In genomic region chr14:92462568-92462967, GRCh38 we compare ENCODE assay signal across 18 cellular contexts. TPM values are rescaled to one million over a fixed set of nuclear protein-coding genes. Genes with fewer than 3 reads are reported as not detected.
DNase-seq lines count a peak whose midpoint lies in the region; ATAC-seq and TF ChIP-seq lines count a peak whose summit lies in the region.
"Had no signal": no experiment of that assay in that cellular context is flagged by ENCODE, and none has a peak within 500 bp of the region (broad histone marks: within the 10 kb centered on the region; RNA-seq: fewer than 3 reads in every experiment).

No MANE protein-coding gene starts in this region.

- H3K27me3 ChIP-seq in sigmoid colon (no peaks in the 10 kb centered on the region), mesendoderm (ENCODE audit: insufficient read depth, low read length, poor library complexity) (no peaks in the 10 kb centered on the region)
- H3K27me3 ChIP-seq: SJCRH30 had no signal

- TF ChIP-seq POLR2A in sigmoid colon (IDR thresholded peaks at IDR 0.05): no peak

- H3K36me3 Mint-ChIP-seq in CD14-positive monocyte: peaks cover 49 to 72% of the 10 kb centered on the region in 2 donors
- H3K36me3 Mint-ChIP-seq in effector memory CD8-positive, alpha-beta T cell (ENCODE audit: insufficient read depth): no peaks in the 10 kb centered on the region

- TF ChIP-seq CTCF in CD14-positive monocyte (IDR thresholded peaks at IDR 0.05): no peak
- no peak for TF ChIP-seq CTCF in sigmoid colon (IDR thresholded peaks at IDR 0.05)

- WGBS in sigmoid colon, 2 donors: 94 to 96% methylated on average over 4 of the region's 4 CpGs
- no CpG with 5 or more reads among the region's 4 CpGs for WGBS in mesendoderm (ENCODE audit: extremely low coverage, insufficient coverage, low lambda C conversion rate)

- H3K18ac ChIP-seq in mesendoderm (ENCODE audit: low read length): no peak overlapping the region

- H3K4ac ChIP-seq in mesendoderm (ENCODE audit: low read depth, low read length): no peak overlapping the region

- ATAC-seq in effector memory CD8-positive, alpha-beta T cell (replicated peaks): no peak
- ATAC-seq in HG02938 (IDR thresholded peaks at IDR 0.05; ENCODE audit: unreplicated experiment): no peak
- no peak for ATAC-seq in GM18520 (IDR thresholded peaks at IDR 0.05; ENCODE audit: unreplicated experiment)
- ATAC-seq in HG03469 (IDR thresholded peaks at IDR 0.05; ENCODE audit: unreplicated experiment): no peak
- ATAC-seq: Panc1 had no signal

- no peaks in the 10 kb centered on the region for H3K27me3 Mint-ChIP-seq in CD14-positive monocyte (ENCODE audit: low read depth in 3 of 3)
- H3K27me3 Mint-ChIP-seq in effector memory CD8-positive, alpha-beta T cell: no peaks in the 10 kb centered on the region

- DNase-seq in CD14-positive monocyte (ENCODE audit: low spot score): no peak
- no peak for DNase-seq in effector memory CD8-positive, alpha-beta T cell
- peak; percentile 20 for DNase-seq in sigmoid colon
- no peak for DNase-seq in mesendoderm
- DNase-seq: C1 segment of cervical spinal cord, DMS 273 treated with DMSO at 0.1 percent for 48 hours, DND-41, H7, HFFc6, NCI-H1092 treated with DMSO at 0.1 percent for 48 hours, NCI-H146, NCI-H2081 treated with DMSO at 0.1 percent for 48 hours, SJCRH30 had no signal

- H3K4me1 ChIP-seq in sigmoid colon (peaks cover 0 to 4% (median 0%) of the 10 kb centered on the region in 4 donors), mesendoderm (ENCODE audit: control insufficient read depth, low read depth, low read length) (no peaks in the 10 kb centered on the region)
- H3K4me1 ChIP-seq: SJCRH30 had no signal

- H3K9me3 ChIP-seq in KOPT-K1 (ENCODE audit: insufficient read depth, low read length, poor library complexity, severe bottlenecking) (peaks cover 10% of the 10 kb centered on the region), sigmoid colon (peaks cover 0 to 6% (median 2%) of the 10 kb centered on the region in 4 donors)
- H3K9me3 ChIP-seq: SJCRH30 had no signal

- H3K79me1 ChIP-seq in mesendoderm (ENCODE audit: low read length): no peaks in the 10 kb centered on the region

- H3K9ac ChIP-seq in mesendoderm (ENCODE audit: low read length): no peak overlapping the region

- peak overlapping the region; percentile 34 to 94 (median 89) for H3K27ac Mint-ChIP-seq in CD14-positive monocyte
- peak overlapping the region; percentile 96 to 97 for H3K27ac Mint-ChIP-seq in effector memory CD8-positive, alpha-beta T cell
- H3K27ac Mint-ChIP-seq: HFFc6 had no signal

- H3K27ac ChIP-seq in KOPT-K1 (ENCODE audit: low read depth, low read length, poor library complexity, severe bottlenecking): peak overlapping the region; percentile 17
- H3K27ac ChIP-seq in sigmoid colon: no peak overlapping the region
- no peak overlapping the region for H3K27ac ChIP-seq in mesendoderm (ENCODE audit: low read depth, low read length)
- H3K27ac ChIP-seq: SJCRH30 had no signal

- no peak overlapping the region for H2BK5ac ChIP-seq in mesendoderm (ENCODE audit: low read length)

- H3K79me2 ChIP-seq in mesendoderm (ENCODE audit: control insufficient read depth, insufficient read depth, low read length): no peaks in the 10 kb centered on the region

- no peak overlapping the region for H2AK5ac ChIP-seq in mesendoderm (ENCODE audit: low read length)

- no peak overlapping the region for H2BK15ac ChIP-seq in mesendoderm (replicated peaks; ENCODE audit: low read depth)

- H3K36me3 ChIP-seq in KOPT-K1 (ENCODE audit: insufficient read depth, low read length): no peaks in the 10 kb centered on the region
- no peaks in the 10 kb centered on the region for H3K36me3 ChIP-seq in sigmoid colon
- no peaks in the 10 kb centered on the region for H3K36me3 ChIP-seq in mesendoderm (ENCODE audit: control insufficient read depth, insufficient read depth, low read length)
- H3K36me3 ChIP-seq: SJCRH30 had no signal

- no peak overlapping the region for H4K8ac ChIP-seq in mesendoderm (ENCODE audit: low read depth, low read length)

- H3K4me3 Mint-ChIP-seq in CD14-positive monocyte: peak overlapping the region; percentile 68 to 94
- peak overlapping the region; percentile 44 to 74 for H3K4me3 Mint-ChIP-seq in effector memory CD8-positive, alpha-beta T cell
- H3K4me3 Mint-ChIP-seq: HFFc6 had no signal

- no peak for TF ChIP-seq EP300 in sigmoid colon (IDR thresholded peaks at IDR 0.05)

- no peak overlapping the region for H4K5ac ChIP-seq in mesendoderm (ENCODE audit: low read length)

- no peak overlapping the region for H3K4me3 ChIP-seq in sigmoid colon
- H3K4me3 ChIP-seq in mesendoderm (ENCODE audit: low read length): no peak overlapping the region
- H3K4me3 ChIP-seq: SJCRH30 had no signal

- no peak overlapping the region for H3K56ac ChIP-seq in mesendoderm (ENCODE audit: low read length)

- no peak overlapping the region for H2BK120ac ChIP-seq in mesendoderm (ENCODE audit: low read depth, low read length)

- H3K9me3 Mint-ChIP-seq in CD14-positive monocyte: peaks cover 0 to 9% (median 0%) of the 10 kb centered on the region in 7 donors
- H3K9me3 Mint-ChIP-seq in effector memory CD8-positive, alpha-beta T cell: no peaks in the 10 kb centered on the region

- intact Hi-C loops in CD14-positive monocyte (cut with micrococcal nuclease): loop anchor here (5.0 to 10.0 kb wide), 3 partner anchors 52 to 190 kb away; partner anchors contain the start of gene RIN3 (in 1 of the 2)
- intact Hi-C loops in sigmoid colon (cut with DNase I): no loop called here

- no peak overlapping the region for H3K23ac ChIP-seq in mesendoderm (ENCODE audit: low read length)

- no peak overlapping the region for H3K4me2 ChIP-seq in mesendoderm (ENCODE audit: low read length)

- peaks cover 74% of the 10 kb centered on the region for H3K4me1 Mint-ChIP-seq in CD14-positive monocyte
- peaks cover 23 to 31% of the 10 kb centered on the region in 2 donors for H3K4me1 Mint-ChIP-seq in effector memory CD8-positive, alpha-beta T cell (ENCODE audit: low read depth in 2 of 2)

RNA-seq across cellular contexts. Expression of gene RIN3, which starts 51.0 kb away (rescaled TPM):
- 10 to 100 TPM; 42.8 to 54.6 TPM for polyA plus RNA-seq in CD14-positive monocyte
- total RNA-seq in sigmoid colon: 10 to 100 TPM; 12.7 to 31.8 (median 23.0) TPM
- 10 to 100 TPM in 1 of 3 donors, 1 to 10 TPM in 2; 6.0 to 19.2 (median 7.4) TPM for polyA plus RNA-seq in sigmoid colon
- 2.4 TPM for polyA plus RNA-seq in mesendoderm (2013, experiment 1 of 2)
- 2.3 TPM for polyA plus RNA-seq in mesendoderm (2013, experiment 2 of 2)
- total RNA-seq: SJCRH30 had no signal
